In genomic region chr20:35146922-35147574, GRCh38 we compare ENCODE assay signal across 8 cellular contexts. TPM values are rescaled to one million over a fixed set of nuclear protein-coding genes. Genes with fewer than 3 reads are reported as not detected.
A peak's percentile ranks its signal among the peaks of the same experiment; 100 is the strongest.
DNase-seq lines count a peak whose midpoint lies in the region; ATAC-seq and TF ChIP-seq lines count a peak whose summit lies in the region.

Gene EDEM2 (minus strand): TSS chr20:35147336. CDS start chr20:35147258, 78 bp downstream.

- POLR2A ChIA-PET in activated CD4-positive, alpha-beta T cell treated with anti-CD3 and anti-CD28 coated beads for 36 hours (lab: Charles Lee), result interaction anchor here (0.5 to 1.6 kb wide), 4 partner anchors 50 to 470 kb away, joined by 3 to 4 read pairs (median 4); partner anchors contain the start of gene PIGU

- peaks cover 29% of the 10 kb centered on the region for H3K4me1 Mint-ChIP-seq in activated CD4-positive, alpha-beta T cell treated with anti-CD3 and anti-CD28 coated beads for 36 hours

- peak within 1 kb of the TSS; percentile 95 for H3K27ac Mint-ChIP-seq in activated CD4-positive, alpha-beta T cell treated with anti-CD3 and anti-CD28 coated beads for 36 hours

- ATAC-seq in HG03457 (IDR thresholded peaks at IDR 0.05; ENCODE audit: unreplicated experiment), result peak; percentile 67
- peak; percentile 92 for ATAC-seq in activated CD4-positive, alpha-beta T cell treated with anti-CD3 and anti-CD28 coated beads for 36 hours

- no peaks in the 10 kb centered on the region for H3K9me3 Mint-ChIP-seq in activated CD4-positive, alpha-beta T cell treated with anti-CD3 and anti-CD28 coated beads for 36 hours (ENCODE audit: low read depth)

- H3K4me3 Mint-ChIP-seq in activated CD4-positive, alpha-beta T cell treated with anti-CD3 and anti-CD28 coated beads for 36 hours, result peak within 1 kb of the TSS; percentile 97

- H3K36me3 Mint-ChIP-seq in activated CD4-positive, alpha-beta T cell treated with anti-CD3 and anti-CD28 coated beads for 36 hours (ENCODE audit: low read depth), result peaks cover 13% of the 10 kb centered on the region

- DNase-seq in AG20443 (ENCODE audit: low spot score) (peak; percentile 98), GM19238 (ENCODE audit: insufficient read length, low spot score) (peak; percentile 91), NCI-H524 treated with DMSO at 0.1 percent for 48 hours (lab: John Stamatoyannopoulos, UW) (peak; percentile 63), choroid plexus epithelial cell (ENCODE audit: low read depth) (peak; percentile 98), kidney glomerular epithelial cell (lab: John Stamatoyannopoulos, UW) (peak; percentile 92)
- peak; percentile 97 for DNase-seq in activated CD4-positive, alpha-beta T cell treated with anti-CD3 and anti-CD28 coated beads for 36 hours
- DNase-seq in stimulated activated CD4-positive, alpha-beta T cell treated with anti-CD3 and anti-CD28 coated beads, Interleukin-15, amount 100 ng/mL, for 48 hours (ENCODE audit: low read depth in 2 of 2), result peak; percentile 87 to 90

- TF ChIP-seq CTCF in choroid plexus epithelial cell (conservative IDR thresholded peaks at IDR 0.05; ENCODE audit: low read depth, low read length), result no peak

- H3K4me3 ChIP-seq in choroid plexus epithelial cell (ENCODE audit: low read depth, low read length), result peak within 1 kb of the TSS; percentile 96

- no peaks in the 10 kb centered on the region for H3K27me3 Mint-ChIP-seq in activated CD4-positive, alpha-beta T cell treated with anti-CD3 and anti-CD28 coated beads for 36 hours

- intact Hi-C loops in activated CD4-positive, alpha-beta T cell treated with anti-CD3 and anti-CD28 coated beads for 36 hours (cut with DNase I, micrococcal nuclease), result loop anchor here (1.0 to 5.0 kb wide), 16 partner anchors 54 to 1035 kb away; partner anchors contain the start of genes GSS (in 2 of the 2), MMP24OS (in 2 of the 2), MYH7B (in 2 of the 2) and ACSS2 (in 1 of the 2)

- CTCF ChIA-PET in activated CD4-positive, alpha-beta T cell treated with anti-CD3 and anti-CD28 coated beads for 36 hours (lab: Charles Lee), result interaction anchor here (0.6 to 3.6 kb wide), 17 partner anchors 10 to 807 kb away, joined by 3 to 17 read pairs (median 3); partner anchors contain the start of genes EIF6, GGT7, PROCR and SCAND1

RNA-seq across cellular contexts. Expression of gene EDEM2, which starts in this region (rescaled TPM):
- total RNA-seq in activated CD4-positive, alpha-beta T cell treated with anti-CD3 and anti-CD28 coated beads for 36 hours, result 10 to 100 TPM; 16.5 to 18.2 TPM

Comparison
In these comparisons a context has a peak if more than half of its experiments do, and no peak if none do; other contexts are left out.
1. Peak in every context shown above with its lines: DNase-seq, ATAC-seq and H3K4me3 ChIP-seq.